ENCODE assay signal across 12 cellular contexts in the genomic region with DNA sequence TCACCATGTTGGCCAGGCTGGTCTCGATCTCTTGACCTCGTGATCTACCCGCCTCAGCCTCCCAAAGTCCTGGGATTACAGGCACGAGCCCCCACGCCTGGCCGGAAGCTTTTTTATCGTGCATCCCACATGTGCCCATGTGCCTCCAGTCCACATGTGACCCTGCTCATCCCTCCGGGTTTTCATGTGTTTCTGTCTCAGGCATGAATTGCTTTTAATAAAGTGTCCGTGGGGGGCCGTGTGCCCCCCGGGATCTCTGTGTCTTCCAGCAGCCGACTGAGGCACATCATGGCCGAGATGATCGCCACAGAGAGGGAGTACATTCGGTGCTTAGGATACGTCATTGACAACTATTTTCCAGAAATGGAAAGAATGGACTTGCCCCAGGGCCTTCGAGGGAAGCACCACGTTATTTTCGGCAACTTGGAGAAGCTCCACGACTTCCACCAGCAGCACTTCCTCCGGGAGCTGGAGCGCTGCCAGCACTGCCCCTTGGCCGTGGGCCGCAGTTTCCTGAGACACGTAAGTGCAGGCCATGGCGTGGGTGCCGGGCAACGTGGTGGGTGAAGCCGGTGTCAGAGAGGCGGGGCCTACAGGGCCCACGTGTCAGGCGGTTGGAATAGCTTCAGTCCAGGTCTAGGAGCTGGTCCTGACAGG. TPM values are rescaled to one million over a fixed set of nuclear protein-coding genes. Genes with fewer than 3 reads are reported as not detected.
A peak's percentile ranks its signal among the peaks of the same experiment; 100 is the strongest.
DNase-seq lines count a peak whose midpoint lies in the region; ATAC-seq lines count a peak whose summit lies in the region.
"Had no signal": no experiment of that assay in that cellular context is flagged by ENCODE, and none has a peak within 500 bp of the region (broad histone marks: within the 10 kb centered on the region; RNA-seq: fewer than 3 reads in every experiment).

No MANE protein-coding gene starts in this region.

- DNase-seq in ELR (ENCODE audit: low read depth) (peak; percentile 96), amniotic stem cell (lab: John Stamatoyannopoulos, UW) (peak; percentile 79), cardiac septum (ENCODE audit: low spot score) (peak; percentile 80), pulmonary artery endothelial cell (ENCODE audit: low read depth, low spot score) (peak; percentile 66)
- no peak for DNase-seq in CD4-positive, alpha-beta memory T cell
- DNase-seq in activated naive CD4-positive, alpha-beta T cell treated with anti-CD3 and anti-CD28 coated beads for 36 hours, result no peak
- DNase-seq: NCI-H774 had no signal

- H3K27ac Mint-ChIP-seq in CD4-positive, alpha-beta memory T cell, result no peak overlapping the region
- no peak overlapping the region for H3K27ac Mint-ChIP-seq in activated naive CD4-positive, alpha-beta T cell treated with anti-CD3 and anti-CD28 coated beads for 36 hours
- H3K27ac Mint-ChIP-seq: T-helper 1 cell treated with Interleukin-12 subunit alpha and Interleukin-12 subunit beta and Interleukin-4 antibody, amounts not matched to agents 30 μg/mL and 1 μg/mL, for 36 hours had no signal

- no peaks in the 10 kb centered on the region for H3K36me3 ChIP-seq in CD4-positive, alpha-beta memory T cell (ENCODE audit: insufficient read depth, low read length)

- H3K4me1 Mint-ChIP-seq in CD4-positive, alpha-beta memory T cell, result no peaks in the 10 kb centered on the region
- no peaks in the 10 kb centered on the region for H3K4me1 Mint-ChIP-seq in activated naive CD4-positive, alpha-beta T cell treated with anti-CD3 and anti-CD28 coated beads for 36 hours (ENCODE audit: low read depth)

- H3K4me3 ChIP-seq in CD4-positive, alpha-beta memory T cell (ENCODE audit: low read length in 2 of 2), result no peak overlapping the region
- H3K4me3 ChIP-seq: skin epidermis had no signal

- H3K27ac ChIP-seq in CD4-positive, alpha-beta memory T cell (ENCODE audit: low read depth, low read length), result no peak overlapping the region

- peaks cover 0 to 5% of the 10 kb centered on the region in 2 donors for H3K27me3 Mint-ChIP-seq in CD4-positive, alpha-beta memory T cell
- H3K27me3 Mint-ChIP-seq in activated naive CD4-positive, alpha-beta T cell treated with anti-CD3 and anti-CD28 coated beads for 36 hours (ENCODE audit: low read depth), result no peaks in the 10 kb centered on the region

- no peaks in the 10 kb centered on the region for H3K27me3 ChIP-seq in CD4-positive, alpha-beta memory T cell (ENCODE audit: insufficient read depth, low read length)

- ATAC-seq in GM21737 (IDR thresholded peaks at IDR 0.05; ENCODE audit: unreplicated experiment), result no peak
- ATAC-seq in HG03469 (IDR thresholded peaks at IDR 0.05; ENCODE audit: unreplicated experiment), result no peak

- H3K9me3 Mint-ChIP-seq in CD4-positive, alpha-beta memory T cell, result no peaks in the 10 kb centered on the region
- H3K9me3 Mint-ChIP-seq in activated naive CD4-positive, alpha-beta T cell treated with anti-CD3 and anti-CD28 coated beads for 36 hours, result no peaks in the 10 kb centered on the region
- H3K9me3 Mint-ChIP-seq: T-helper 1 cell treated with Interleukin-12 subunit alpha and Interleukin-12 subunit beta and Interleukin-4 antibody, amounts not matched to agents 30 μg/mL and 1 μg/mL, for 36 hours had no signal

- CTCF ChIA-PET in CD4-positive, alpha-beta memory T cell (lab: Charles Lee; ENCODE audit: partially characterized antibody), result no interaction called here
- CTCF ChIA-PET in activated naive CD4-positive, alpha-beta T cell treated with anti-CD3 and anti-CD28 coated beads for 36 hours (lab: Charles Lee), result no interaction called here

- no peaks in the 10 kb centered on the region for H3K9me3 ChIP-seq in CD4-positive, alpha-beta memory T cell (ENCODE audit: control insufficient read depth in 1 of 2, low read length in 2 of 2)

- no peaks in the 10 kb centered on the region for H3K36me3 Mint-ChIP-seq in CD4-positive, alpha-beta memory T cell
- no peaks in the 10 kb centered on the region for H3K36me3 Mint-ChIP-seq in activated naive CD4-positive, alpha-beta T cell treated with anti-CD3 and anti-CD28 coated beads for 36 hours (ENCODE audit: low read depth)

- intact Hi-C loops in cardiac septum (cut with DNase I), result no loop called here
- intact Hi-C loops in CD4-positive, alpha-beta memory T cell (cut with micrococcal nuclease), result no loop called here
- intact Hi-C loops in activated naive CD4-positive, alpha-beta T cell treated with anti-CD3 and anti-CD28 coated beads for 36 hours (cut with micrococcal nuclease), result no loop called here

- no peak overlapping the region for H3K4me3 Mint-ChIP-seq in CD4-positive, alpha-beta memory T cell
- H3K4me3 Mint-ChIP-seq in activated naive CD4-positive, alpha-beta T cell treated with anti-CD3 and anti-CD28 coated beads for 36 hours, result no peak overlapping the region
- H3K4me3 Mint-ChIP-seq: T-helper 1 cell treated with Interleukin-12 subunit alpha and Interleukin-12 subunit beta and Interleukin-4 antibody, amounts not matched to agents 30 μg/mL and 1 μg/mL, for 36 hours had no signal

- no peaks in the 10 kb centered on the region for H3K4me1 ChIP-seq in CD4-positive, alpha-beta memory T cell (ENCODE audit: insufficient read depth, low read length)

- POLR2A ChIA-PET in CD4-positive, alpha-beta memory T cell (lab: Charles Lee; ENCODE audit: partially characterized antibody), result no interaction called here

RNA-seq across cellular contexts. Expression of a gene that starts 22.1 kb away (rescaled TPM):
- total RNA-seq in cardiac septum (8.5 TPM), pulmonary artery endothelial cell (not detected in 2 replicates)
- not detected for total RNA-seq in CD4-positive, alpha-beta memory T cell
- under 1 TPM in 1 of 2 donors, not detected in 1; 0.15 TPM for polyA plus RNA-seq in CD4-positive, alpha-beta memory T cell
- not detected for total RNA-seq in activated naive CD4-positive, alpha-beta T cell treated with anti-CD3 and anti-CD28 coated beads for 36 hours
- total RNA-seq: bronchial epithelial cell had no signal

RNA-seq across cellular contexts. Expression of a gene that starts 48.8 kb away (rescaled TPM):
- total RNA-seq in cardiac septum (9.6 TPM), pulmonary artery endothelial cell (4.7 and 6.3 TPM in 2 replicates)
- total RNA-seq in CD4-positive, alpha-beta memory T cell, result 1 to 10 TPM; 6.7 to 7.7 TPM
- 1 to 10 TPM; 2.9 to 5.1 TPM for polyA plus RNA-seq in CD4-positive, alpha-beta memory T cell
- 1 to 10 TPM; 3.6 to 4.0 TPM for total RNA-seq in activated naive CD4-positive, alpha-beta T cell treated with anti-CD3 and anti-CD28 coated beads for 36 hours

RNA-seq across cellular contexts. Expression of a gene that starts 48.9 kb away (rescaled TPM):
- 580 TPM for total RNA-seq in cardiac septum
- total RNA-seq in pulmonary artery endothelial cell, result 210 and 219 TPM in 2 replicates
- 100 to 1,000 TPM; 131 to 136 TPM for total RNA-seq in CD4-positive, alpha-beta memory T cell
- polyA plus RNA-seq in CD4-positive, alpha-beta memory T cell, result 100 to 1,000 TPM; 214 to 240 TPM
- total RNA-seq in activated naive CD4-positive, alpha-beta T cell treated with anti-CD3 and anti-CD28 coated beads for 36 hours, result 100 to 1,000 TPM; 133 to 136 TPM

Comparison
In these comparisons a context has a peak if more than half of its experiments do, and no peak if none do; other contexts are left out.
1. DNase-seq: peak in ELR (single experiment), amniotic stem cell (single experiment), cardiac septum (single experiment) and pulmonary artery endothelial cell (single experiment); none in CD4-positive, alpha-beta memory T cell (0 of 5) and activated naive CD4-positive, alpha-beta T cell treated with anti-CD3 and anti-CD28 coated beads for 36 hours (single experiment).